In the genomic region with DNA sequence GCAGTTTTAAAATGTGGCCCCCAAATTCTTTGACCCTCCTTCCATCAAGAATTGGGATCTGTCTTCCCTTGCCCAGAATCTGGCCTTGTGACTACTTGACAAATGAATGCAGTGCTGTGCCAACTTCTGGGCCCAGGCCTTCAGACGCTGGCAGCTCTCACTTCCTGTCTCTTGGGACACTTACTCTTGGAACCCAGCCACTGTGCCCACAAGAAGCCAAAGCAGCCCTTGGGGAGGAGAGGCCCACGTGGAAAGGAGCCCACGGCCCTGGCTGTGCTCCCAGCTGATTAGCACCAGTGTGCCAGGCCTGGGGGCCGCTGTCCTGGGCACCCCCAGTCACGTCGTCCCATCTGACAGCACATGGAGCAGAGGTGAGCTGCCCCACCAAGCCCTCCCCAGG, we compare ENCODE assay signal across 1 cellular context.
TF ChIP-seq lines count a peak whose summit lies in the region.

No MANE protein-coding gene starts in this region.

TF ChIP-seq in HepG2, 621 proteins besides CTCF, POLR2A, EP300 and RAD21:
- TF ChIP-seq, protein P1, sequence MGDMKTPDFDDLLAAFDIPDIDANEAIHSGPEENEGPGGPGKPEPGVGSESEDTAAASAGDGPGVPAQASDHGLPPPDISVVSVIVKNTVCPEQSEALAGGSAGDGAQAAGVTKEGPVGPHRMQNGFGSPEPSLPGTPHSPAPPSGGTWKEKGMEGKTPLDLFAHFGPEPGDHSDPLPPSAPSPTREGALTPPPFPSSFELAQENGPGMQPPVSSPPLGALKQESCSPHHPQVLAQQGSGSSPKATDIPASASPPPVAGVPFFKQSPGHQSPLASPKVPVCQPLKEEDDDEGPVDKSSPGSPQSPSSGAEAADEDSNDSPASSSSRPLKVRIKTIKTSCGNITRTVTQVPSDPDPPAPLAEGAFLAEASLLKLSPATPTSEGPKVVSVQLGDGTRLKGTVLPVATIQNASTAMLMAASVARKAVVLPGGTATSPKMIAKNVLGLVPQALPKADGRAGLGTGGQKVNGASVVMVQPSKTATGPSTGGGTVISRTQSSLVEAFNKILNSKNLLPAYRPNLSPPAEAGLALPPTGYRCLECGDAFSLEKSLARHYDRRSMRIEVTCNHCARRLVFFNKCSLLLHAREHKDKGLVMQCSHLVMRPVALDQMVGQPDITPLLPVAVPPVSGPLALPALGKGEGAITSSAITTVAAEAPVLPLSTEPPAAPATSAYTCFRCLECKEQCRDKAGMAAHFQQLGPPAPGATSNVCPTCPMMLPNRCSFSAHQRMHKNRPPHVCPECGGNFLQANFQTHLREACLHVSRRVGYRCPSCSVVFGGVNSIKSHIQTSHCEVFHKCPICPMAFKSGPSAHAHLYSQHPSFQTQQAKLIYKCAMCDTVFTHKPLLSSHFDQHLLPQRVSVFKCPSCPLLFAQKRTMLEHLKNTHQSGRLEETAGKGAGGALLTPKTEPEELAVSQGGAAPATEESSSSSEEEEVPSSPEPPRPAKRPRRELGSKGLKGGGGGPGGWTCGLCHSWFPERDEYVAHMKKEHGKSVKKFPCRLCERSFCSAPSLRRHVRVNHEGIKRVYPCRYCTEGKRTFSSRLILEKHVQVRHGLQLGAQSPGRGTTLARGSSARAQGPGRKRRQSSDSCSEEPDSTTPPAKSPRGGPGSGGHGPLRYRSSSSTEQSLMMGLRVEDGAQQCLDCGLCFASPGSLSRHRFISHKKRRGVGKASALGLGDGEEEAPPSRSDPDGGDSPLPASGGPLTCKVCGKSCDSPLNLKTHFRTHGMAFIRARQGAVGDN (CRISPR knock-in tag; IDR thresholded peaks at IDR 0.05) = peak; percentile 31
- TF ChIP-seq ZNF703 (CRISPR knock-in tag; IDR thresholded peaks at IDR 0.05; ENCODE audit: borderline replicate concordance) (no peak), CHCHD3 (CRISPR knock-in tag; IDR thresholded peaks at IDR 0.05) (0 out of 2 replicates have a peak, but pooled peaks have one; percentile 45)
